In the genomic region with DNA sequence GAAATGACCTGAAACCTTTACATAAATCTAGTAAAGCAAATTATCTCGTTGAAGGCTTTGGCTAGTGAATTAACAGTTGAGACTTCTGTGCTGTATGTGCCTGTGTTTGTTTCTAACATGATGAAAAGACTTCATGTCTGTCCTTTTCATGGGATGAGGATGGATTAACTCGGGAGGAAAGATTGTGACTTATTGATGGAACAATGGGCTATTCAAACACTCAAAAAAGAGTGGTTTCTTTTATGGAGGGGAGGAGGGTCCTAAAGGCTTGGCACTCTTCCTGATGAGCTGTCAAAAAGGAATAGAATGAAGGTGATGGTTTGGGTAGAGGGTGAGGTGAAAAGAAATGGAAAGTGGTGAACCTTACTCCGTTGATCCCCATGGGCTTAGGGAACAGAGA, we compare ENCODE assay signal across 14 cellular contexts. TPM values are rescaled to one million over a fixed set of nuclear protein-coding genes. Genes with fewer than 3 reads are reported as not detected.
DNase-seq lines count a peak whose midpoint lies in the region; ATAC-seq and TF ChIP-seq lines count a peak whose summit lies in the region.
"Had no signal": no experiment of that assay in that cellular context is flagged by ENCODE, and none has a peak within 500 bp of the region (broad histone marks: within the 10 kb centered on the region; RNA-seq: fewer than 3 reads in every experiment).

No MANE protein-coding gene starts in this region.

- no peaks in the 10 kb centered on the region for H4K20me1 ChIP-seq in osteoblast (ENCODE audit: insufficient read depth, low read length)

- peak overlapping the region; percentile 5 for H3K27ac Mint-ChIP-seq in T-helper 17 cell
- no peak overlapping the region for H3K27ac Mint-ChIP-seq in stimulated activated effector memory CD8-positive, alpha-beta T cell treated with anti-CD3 and anti-CD28 coated beads, Interleukin-12 subunit alpha, Interleukin-12 subunit beta, amount 100 ng/mL, for 72 hours
- H3K27ac Mint-ChIP-seq: HFFc6 had no signal

- H3K9me3 ChIP-seq in T-helper 17 cell (ENCODE audit: control insufficient read depth, low read length, poor library complexity, severe bottlenecking) (no peaks in the 10 kb centered on the region), osteoblast (ENCODE audit: low read depth, low read length) (no peaks in the 10 kb centered on the region)
- H3K9me3 ChIP-seq: Caco-2, MG63 had no signal

- no peak for ATAC-seq in T-helper 17 cell
- no peak for ATAC-seq in stimulated activated effector memory CD8-positive, alpha-beta T cell treated with anti-CD3 and anti-CD28 coated beads, Interleukin-12 subunit alpha, Interleukin-12 subunit beta, amount 100 ng/mL, for 72 hours
- no peak for ATAC-seq in HG02623 (IDR thresholded peaks at IDR 0.05; ENCODE audit: unreplicated experiment)

- no peaks in the 10 kb centered on the region for H3K27me3 Mint-ChIP-seq in T-helper 17 cell

- H3K27me3 ChIP-seq in osteoblast (ENCODE audit: insufficient read depth, low read length) (no peaks in the 10 kb centered on the region), brain microvascular endothelial cell (replicated peaks) (no peaks in the 10 kb centered on the region)
- H3K27me3 ChIP-seq: MG63 had no signal

- DNase-seq in NCI-H510A treated with DMSO at 0.1 percent for 48 hours (lab: John Stamatoyannopoulos, UW) (peak; percentile 11), NCI-H510A (lab: John Stamatoyannopoulos, UW) (no peak), NCI-H2081 treated with DMSO at 0.1 percent for 48 hours (lab: John Stamatoyannopoulos, UW) (peak; percentile 57), T-helper 17 cell (no peak), osteoblast (ENCODE audit: insufficient read length, low spot score, missing footprints) (peak; percentile 73), brain microvascular endothelial cell (no peak)
- no peak for DNase-seq in stimulated activated effector memory CD8-positive, alpha-beta T cell treated with anti-CD3 and anti-CD28 coated beads, Interleukin-12 subunit alpha, Interleukin-12 subunit beta, amount 100 ng/mL, for 72 hours (ENCODE audit: low spot score in 2 of 2)
- DNase-seq: Caco-2, DMS153, HFFc6, MG63, RPMI8226, SIG-M5 had no signal

- no peaks in the 10 kb centered on the region for H3K9me3 Mint-ChIP-seq in stimulated activated effector memory CD8-positive, alpha-beta T cell treated with anti-CD3 and anti-CD28 coated beads, Interleukin-12 subunit alpha, Interleukin-12 subunit beta, amount 100 ng/mL, for 72 hours
- H3K9me3 Mint-ChIP-seq: HFFc6 had no signal

- TF ChIP-seq CTCF in osteoblast (IDR thresholded peaks at IDR 0.05; ENCODE audit: extremely low read depth, low read depth, low read length) (no peak), brain microvascular endothelial cell (IDR thresholded peaks at IDR 0.05; ENCODE audit: low read depth, low read length, missing control alignments) (no peak)

- in situ Hi-C loops in brain microvascular endothelial cell (cut with HindIII; ENCODE audit: low pct_ligation_motif_present, low sequenced_read_pairs) = no loop called here

- peaks cover 9% of the 10 kb centered on the region for H3K4me1 ChIP-seq in osteoblast (ENCODE audit: insufficient read depth, low read length)

- no peaks in the 10 kb centered on the region for H3K79me2 ChIP-seq in osteoblast (ENCODE audit: insufficient read depth, low read length)

- no peaks in the 10 kb centered on the region for H3K4me1 Mint-ChIP-seq in T-helper 17 cell
- H3K4me1 Mint-ChIP-seq in stimulated activated effector memory CD8-positive, alpha-beta T cell treated with anti-CD3 and anti-CD28 coated beads, Interleukin-12 subunit alpha, Interleukin-12 subunit beta, amount 100 ng/mL, for 72 hours = no peaks in the 10 kb centered on the region

- no peak overlapping the region for H2AFZ ChIP-seq in osteoblast (ENCODE audit: low read length)

- H3K4me2 ChIP-seq in osteoblast (ENCODE audit: insufficient read depth, low read length) = no peak overlapping the region

- peaks cover 3% of the 10 kb centered on the region for H3K36me3 Mint-ChIP-seq in T-helper 17 cell (ENCODE audit: low read depth)
- no peaks in the 10 kb centered on the region for H3K36me3 Mint-ChIP-seq in stimulated activated effector memory CD8-positive, alpha-beta T cell treated with anti-CD3 and anti-CD28 coated beads, Interleukin-12 subunit alpha, Interleukin-12 subunit beta, amount 100 ng/mL, for 72 hours

- no peak overlapping the region for H3K4me3 Mint-ChIP-seq in T-helper 17 cell
- no peak overlapping the region for H3K4me3 Mint-ChIP-seq in stimulated activated effector memory CD8-positive, alpha-beta T cell treated with anti-CD3 and anti-CD28 coated beads, Interleukin-12 subunit alpha, Interleukin-12 subunit beta, amount 100 ng/mL, for 72 hours
- H3K4me3 Mint-ChIP-seq: HFFc6 had no signal

- H3K36me3 ChIP-seq in osteoblast (ENCODE audit: insufficient read depth, low read length) (no peaks in the 10 kb centered on the region), brain microvascular endothelial cell (replicated peaks) (no peaks in the 10 kb centered on the region)
- H3K36me3 ChIP-seq: MG63 had no signal

- H3K4me3 ChIP-seq in osteoblast (ENCODE audit: insufficient read depth, low read length) (no peak overlapping the region), brain microvascular endothelial cell (ENCODE audit: low read depth, low read length) (no peak overlapping the region)
- H3K4me3 ChIP-seq: MG63 had no signal

- H3K27ac ChIP-seq in osteoblast (ENCODE audit: low read depth, low read length) (no peak overlapping the region), brain microvascular endothelial cell (no peak overlapping the region)

RNA-seq across cellular contexts. Expression of gene FRY, which starts 44.5 kb away (rescaled TPM):
- total RNA-seq in T-helper 17 cell (10 to 100 TPM; 46.3 to 68.8 TPM), osteoblast (8.3 and 12.3 TPM in 2 replicates)

Comparison
In these comparisons a context has a peak if more than half of its experiments do, and no peak if none do; other contexts are left out.
1. DNase-seq: peak in NCI-H510A treated with DMSO at 0.1 percent for 48 hours (single experiment), NCI-H2081 treated with DMSO at 0.1 percent for 48 hours (single experiment) and osteoblast (single experiment); none in NCI-H510A (single experiment), T-helper 17 cell (0 of 3), brain microvascular endothelial cell (single experiment) and stimulated activated effector memory CD8-positive, alpha-beta T cell treated with anti-CD3 and anti-CD28 coated beads, Interleukin-12 subunit alpha, Interleukin-12 subunit beta, amount 100 ng/mL, for 72 hours (0 of 2).